In genomic region chr14:103019236-103019635, GRCh38 we compare ENCODE assay signal across 20 cellular contexts.
"Had no signal": no experiment of that assay in that cellular context is flagged by ENCODE, and none has a peak within 500 bp of the region (broad histone marks: within the 10 kb centered on the region; RNA-seq: fewer than 3 reads in every experiment).

No MANE protein-coding gene starts in this region.

- H3K27ac Mint-ChIP-seq: activated CD4-positive, alpha-beta T cell treated with anti-CD3 and anti-CD28 coated beads, Interleukin-2, amount 10 ng/mL, durations not matched to agents 7 days and 5 days; activated CD8-positive, alpha-beta T cell treated with anti-CD3 and anti-CD28 coated beads, Interleukin-2, amount 10 ng/mL, durations not matched to agents 7 days and 5 days; activated naive CD8-positive, alpha-beta T cell treated with anti-CD3 and anti-CD28 coated beads for 36 hours; dendritic cell treated with granulocyte-macrophage colony-stimulating factor and Interleukin-4, amounts not matched to agents 40 ng/mL and 50 ng/mL, for 4 days; natural killer cell had no signal

- H3K36me3 ChIP-seq: ovary, thoracic aorta, upper lobe of left lung had no signal

- H3K27ac ChIP-seq: ovary, psoas muscle, stomach, thoracic aorta had no signal

- H3K4me3 Mint-ChIP-seq: activated CD4-positive, alpha-beta T cell treated with anti-CD3 and anti-CD28 coated beads, Interleukin-2, amount 10 ng/mL, durations not matched to agents 7 days and 5 days; activated CD8-positive, alpha-beta T cell treated with anti-CD3 and anti-CD28 coated beads, Interleukin-2, amount 10 ng/mL, durations not matched to agents 7 days and 5 days; activated naive CD8-positive, alpha-beta T cell treated with anti-CD3 and anti-CD28 coated beads for 36 hours; dendritic cell treated with granulocyte-macrophage colony-stimulating factor and Interleukin-4, amounts not matched to agents 40 ng/mL and 50 ng/mL, for 4 days; mesothelial cell of epicardium; natural killer cell had no signal

- H3K36me3 Mint-ChIP-seq: activated naive CD8-positive, alpha-beta T cell treated with anti-CD3 and anti-CD28 coated beads for 36 hours; natural killer cell had no signal

- H3K27me3 ChIP-seq: ovary, stomach, upper lobe of left lung had no signal

- H3K27me3 Mint-ChIP-seq: dendritic cell treated with granulocyte-macrophage colony-stimulating factor and Interleukin-4, amounts not matched to agents 40 ng/mL and 50 ng/mL, for 4 days had no signal

- H3K9me3 ChIP-seq: ovary, psoas muscle, stomach, thoracic aorta, upper lobe of left lung had no signal

- ATAC-seq: activated CD4-positive, CD25-positive, alpha-beta regulatory T cell treated with anti-CD3 and anti-CD28 coated beads, Interleukin-2, amount 50 U/mL, for 24 hours; activated CD8-positive, alpha-beta T cell treated with anti-CD3 and anti-CD28 coated beads, Interleukin-2, amount 10 ng/mL, durations not matched to agents 7 days and 5 days; left lobe of liver; natural killer cell; psoas muscle; right cardiac atrium; SK-N-SH treated with all-trans-retinoic acid at 6 μM for 48 hours had no signal

- DNase-seq: activated CD4-positive, alpha-beta T cell treated with anti-CD3 and anti-CD28 coated beads, Interleukin-2, amount 10 ng/mL, durations not matched to agents 7 days and 5 days; activated CD8-positive, alpha-beta T cell treated with anti-CD3 and anti-CD28 coated beads, Interleukin-2, amount 10 ng/mL, durations not matched to agents 7 days and 5 days; activated naive CD8-positive, alpha-beta T cell treated with anti-CD3 and anti-CD28 coated beads for 36 hours; amniotic stem cell; effector CD8-positive, alpha-beta T cell; kidney; natural killer cell; ovary; right cardiac atrium; stimulated activated CD4-positive, alpha-beta T cell treated with anti-CD3 and anti-CD28 coated beads, Interleukin-1b, Interleukin-23, amount 100 ng/mL, for 48 hours; stomach; upper lobe of left lung had no signal

- H3K9me3 Mint-ChIP-seq: activated CD4-positive, alpha-beta T cell treated with anti-CD3 and anti-CD28 coated beads, Interleukin-2, amount 10 ng/mL, durations not matched to agents 7 days and 5 days; activated naive CD8-positive, alpha-beta T cell treated with anti-CD3 and anti-CD28 coated beads for 36 hours; dendritic cell treated with granulocyte-macrophage colony-stimulating factor and Interleukin-4, amounts not matched to agents 40 ng/mL and 50 ng/mL, for 4 days; natural killer cell had no signal

- H3K4me3 ChIP-seq: lung, ovary, psoas muscle, stomach, thoracic aorta, upper lobe of left lung had no signal
